8 cellular contexts compared by ENCODE assay signal in the genomic region with DNA sequence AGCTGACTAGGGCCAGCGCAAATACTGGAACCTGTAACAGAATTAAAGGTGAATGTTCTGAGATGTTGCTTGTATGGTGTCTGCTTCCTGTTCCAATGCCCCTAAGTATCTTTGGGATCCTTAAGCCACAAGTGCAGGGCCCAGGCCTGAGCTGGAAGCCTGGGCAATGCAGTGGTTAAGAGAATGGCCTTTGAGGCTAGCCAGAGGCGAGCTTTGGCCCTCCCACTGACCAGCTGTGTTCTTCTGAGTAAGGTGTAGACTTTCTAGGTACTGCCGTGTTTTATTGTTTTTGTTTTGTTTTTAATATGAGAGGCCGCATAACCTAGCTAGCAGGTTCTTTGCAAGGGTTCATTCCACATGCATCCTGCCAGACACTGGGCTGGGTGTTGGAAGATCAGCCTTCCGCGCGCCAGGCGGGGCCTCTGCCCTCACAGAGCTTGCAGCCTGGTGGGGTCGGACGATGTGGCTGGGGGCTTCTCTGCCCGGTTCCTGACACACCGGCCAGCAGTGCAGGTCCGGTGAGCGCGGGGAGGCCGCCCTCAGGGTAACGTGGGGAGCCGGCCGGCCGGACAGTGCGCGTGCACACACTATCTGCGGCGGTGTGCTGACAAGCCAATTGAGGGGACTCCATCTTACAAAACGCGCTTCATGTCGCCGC. TPM values are rescaled to one million over a fixed set of nuclear protein-coding genes. Genes with fewer than 3 reads are reported as not detected.
DNase-seq lines count a peak whose midpoint lies in the region; ATAC-seq and TF ChIP-seq lines count a peak whose summit lies in the region.

No MANE protein-coding gene starts in this region.

- H3K27ac ChIP-seq in layer of hippocampus (ENCODE audit: low read depth, low read length) (peak overlapping the region; percentile 96), testis (peak overlapping the region; percentile 82 to 88)

- WGBS in testis, 2 donors, result 16 to 18% methylated on average over 21 to 28 of the region's 28 CpGs

- peak overlapping the region; percentile 96 for H3K4me3 Mint-ChIP-seq in activated CD4-positive, alpha-beta T cell treated with anti-CD3 and anti-CD28 coated beads for 36 hours
- H3K4me3 Mint-ChIP-seq in activated naive CD8-positive, alpha-beta T cell treated with anti-CD3 and anti-CD28 coated beads, Interleukin-2, amount 10 ng/mL, durations not matched to agents 7 days and 5 days, result peak overlapping the region; percentile 97

- intact Hi-C loops in activated CD4-positive, alpha-beta T cell treated with anti-CD3 and anti-CD28 coated beads for 36 hours (cut with DNase I, micrococcal nuclease), result loop anchor here in 1 of 2 experiments (2.0 to 10.0 kb wide), 2 partner anchors 42 to 608 kb away; a partner anchor contains a TSS
- intact Hi-C loops in testis (cut with DNase I; ENCODE audit: low total_unique reads), result no loop called here

- H3K36me3 ChIP-seq in testis (ENCODE audit: low read depth, missing control alignments), result no peaks in the 10 kb centered on the region

- DNase-seq in activated CD4-positive, alpha-beta T cell treated with anti-CD3 and anti-CD28 coated beads for 36 hours, result no peak
- no peak for DNase-seq in activated CD4-positive, alpha-beta T cell treated with anti-CD3 and anti-CD28 coated beads, Interleukin-2, amount 50 U/mL, for 48 hours
- no peak for DNase-seq in activated naive CD8-positive, alpha-beta T cell treated with anti-CD3 and anti-CD28 coated beads, Interleukin-2, amount 10 ng/mL, durations not matched to agents 7 days and 5 days
- DNase-seq in testis, result no peak
- DNase-seq in HCEC 1CT, result no peak
- no peak for DNase-seq in stimulated activated CD8-positive, alpha-beta memory T cell treated with anti-CD3 and anti-CD28 coated beads, Interleukin-4, amount 100 ng/mL, for 48 hours
- DNase-seq in A172 (ENCODE audit: low spot score), result no peak

- H3K27me3 Mint-ChIP-seq in activated CD4-positive, alpha-beta T cell treated with anti-CD3 and anti-CD28 coated beads for 36 hours, result no peaks in the 10 kb centered on the region
- no peaks in the 10 kb centered on the region for H3K27me3 Mint-ChIP-seq in activated naive CD8-positive, alpha-beta T cell treated with anti-CD3 and anti-CD28 coated beads, Interleukin-2, amount 10 ng/mL, durations not matched to agents 7 days and 5 days

- TF ChIP-seq CTCF in testis (IDR thresholded peaks at IDR 0.05), result no peak

- CTCF ChIA-PET in activated CD4-positive, alpha-beta T cell treated with anti-CD3 and anti-CD28 coated beads for 36 hours (lab: Charles Lee), result interaction anchor here (0.6 to 4.9 kb wide), 3 partner anchors 11 to 372 kb away, joined by 3 to 29 read pairs (median 4); a partner anchor contains a TSS

- H3K27ac Mint-ChIP-seq in activated CD4-positive, alpha-beta T cell treated with anti-CD3 and anti-CD28 coated beads for 36 hours, result peak overlapping the region; percentile 96
- peak overlapping the region; percentile 98 for H3K27ac Mint-ChIP-seq in activated naive CD8-positive, alpha-beta T cell treated with anti-CD3 and anti-CD28 coated beads, Interleukin-2, amount 10 ng/mL, durations not matched to agents 7 days and 5 days

- no peaks in the 10 kb centered on the region for H3K9me3 ChIP-seq in testis

- peaks cover 51% of the 10 kb centered on the region for H3K36me3 Mint-ChIP-seq in activated CD4-positive, alpha-beta T cell treated with anti-CD3 and anti-CD28 coated beads for 36 hours (ENCODE audit: low read depth)
- peaks cover 15% of the 10 kb centered on the region for H3K36me3 Mint-ChIP-seq in activated naive CD8-positive, alpha-beta T cell treated with anti-CD3 and anti-CD28 coated beads, Interleukin-2, amount 10 ng/mL, durations not matched to agents 7 days and 5 days

- no peak for TF ChIP-seq POLR2A in testis (IDR thresholded peaks at IDR 0.05)

- peaks cover 31% of the 10 kb centered on the region for H3K4me1 ChIP-seq in testis

- H3K27me3 ChIP-seq in layer of hippocampus (ENCODE audit: control insufficient read depth, insufficient read depth, low read length) (no peaks in the 10 kb centered on the region), testis (no peaks in the 10 kb centered on the region)

- peaks cover 41% of the 10 kb centered on the region for H3K4me1 Mint-ChIP-seq in activated CD4-positive, alpha-beta T cell treated with anti-CD3 and anti-CD28 coated beads for 36 hours
- peaks cover 38% of the 10 kb centered on the region for H3K4me1 Mint-ChIP-seq in activated naive CD8-positive, alpha-beta T cell treated with anti-CD3 and anti-CD28 coated beads, Interleukin-2, amount 10 ng/mL, durations not matched to agents 7 days and 5 days

- ATAC-seq in activated CD4-positive, alpha-beta T cell treated with anti-CD3 and anti-CD28 coated beads for 36 hours, result no peak
- no peak for ATAC-seq in activated naive CD8-positive, alpha-beta T cell treated with anti-CD3 and anti-CD28 coated beads, Interleukin-2, amount 10 ng/mL, durations not matched to agents 7 days and 5 days (ENCODE audit: low read depth)

- no peaks in the 10 kb centered on the region for H3K9me3 Mint-ChIP-seq in activated CD4-positive, alpha-beta T cell treated with anti-CD3 and anti-CD28 coated beads for 36 hours (ENCODE audit: low read depth)
- no peaks in the 10 kb centered on the region for H3K9me3 Mint-ChIP-seq in activated naive CD8-positive, alpha-beta T cell treated with anti-CD3 and anti-CD28 coated beads, Interleukin-2, amount 10 ng/mL, durations not matched to agents 7 days and 5 days

- H3K4me3 ChIP-seq in testis, result peak overlapping the region; percentile 91 to 94

- POLR2A ChIA-PET in activated CD4-positive, alpha-beta T cell treated with anti-CD3 and anti-CD28 coated beads for 36 hours (lab: Charles Lee), result interaction anchor here (0.5 to 2.3 kb wide), 2 partner anchors 12 to 34 kb away, joined by 5 to 8 read pairs; a partner anchor contains a TSS
- POLR2A ChIA-PET in activated naive CD8-positive, alpha-beta T cell treated with anti-CD3 and anti-CD28 coated beads, Interleukin-2, amount 10 ng/mL, durations not matched to agents 7 days and 5 days (lab: Charles Lee), result interaction anchor here (1.2 to 6.2 kb wide), 8 partner anchors 11 to 144 kb away, joined by 3 to 56 read pairs (median 8); a partner anchor contains a TSS

RNA-seq across cellular contexts. Expression of a gene that starts 0.6 kb away (rescaled TPM):
- 10 to 100 TPM; 38.7 to 40.7 TPM for total RNA-seq in activated CD4-positive, alpha-beta T cell treated with anti-CD3 and anti-CD28 coated beads for 36 hours
- total RNA-seq in activated naive CD8-positive, alpha-beta T cell treated with anti-CD3 and anti-CD28 coated beads, Interleukin-2, amount 10 ng/mL, durations not matched to agents 7 days and 5 days, result 10 to 100 TPM; 62.9 to 64.9 TPM
- total RNA-seq in testis, result 10 to 100 TPM; 27.6 to 38.6 TPM
- 26.7 TPM for polyA plus RNA-seq in testis (ENCODE audit: insufficient read depth, low read depth, low replicate concordance)
- total RNA-seq in A172 (2014; rRNA removed; shearing (Covaris generic)), result 47.1 and 52.9 TPM in 2 replicates

RNA-seq across cellular contexts. Expression of a gene that starts 4.4 kb away (rescaled TPM):
- 100 to 1,000 TPM in 1 of 2 experiments, 10 to 100 TPM in 1; 83.3 to 105 TPM for total RNA-seq in activated CD4-positive, alpha-beta T cell treated with anti-CD3 and anti-CD28 coated beads for 36 hours
- total RNA-seq in activated naive CD8-positive, alpha-beta T cell treated with anti-CD3 and anti-CD28 coated beads, Interleukin-2, amount 10 ng/mL, durations not matched to agents 7 days and 5 days, result 10 to 100 TPM; 83.3 to 98.1 TPM
- 10 to 100 TPM; 52.8 to 68.5 TPM for total RNA-seq in testis
- 103 TPM for polyA plus RNA-seq in testis (ENCODE audit: insufficient read depth, low read depth, low replicate concordance)
- 53.9 and 63.6 TPM in 2 replicates for total RNA-seq in A172 (2014; rRNA removed; shearing (Covaris generic))

RNA-seq across cellular contexts. Expression of a gene that starts 11.2 kb away (rescaled TPM):
- total RNA-seq in activated CD4-positive, alpha-beta T cell treated with anti-CD3 and anti-CD28 coated beads for 36 hours, result 10 to 100 TPM; 27.0 to 28.9 TPM
- total RNA-seq in activated naive CD8-positive, alpha-beta T cell treated with anti-CD3 and anti-CD28 coated beads, Interleukin-2, amount 10 ng/mL, durations not matched to agents 7 days and 5 days, result 10 to 100 TPM; 15.9 to 16.9 TPM
- total RNA-seq in testis, result 10 to 100 TPM; 17.2 to 27.2 TPM
- polyA plus RNA-seq in testis (ENCODE audit: insufficient read depth, low read depth, low replicate concordance), result 45.3 TPM
- 21.4 and 29.9 TPM in 2 replicates for total RNA-seq in A172 (2014; rRNA removed; shearing (Covaris generic))

RNA-seq across cellular contexts. Expression of a gene that starts 13.6 kb away (rescaled TPM):
- under 1 TPM; 0.35 to 0.41 TPM for total RNA-seq in activated CD4-positive, alpha-beta T cell treated with anti-CD3 and anti-CD28 coated beads for 36 hours
- 1 to 10 TPM; 1.2 TPM for total RNA-seq in activated naive CD8-positive, alpha-beta T cell treated with anti-CD3 and anti-CD28 coated beads, Interleukin-2, amount 10 ng/mL, durations not matched to agents 7 days and 5 days
- 10 to 100 TPM; 13.8 to 14.4 TPM for total RNA-seq in testis
- polyA plus RNA-seq in testis (ENCODE audit: insufficient read depth, low read depth, low replicate concordance), result 7.1 TPM
- 1.3 and 1.6 TPM in 2 replicates for total RNA-seq in A172 (2014; rRNA removed; shearing (Covaris generic))

RNA-seq across cellular contexts. Expression of a gene that starts 30.3 kb away (rescaled TPM):
- 10 to 100 TPM in 1 of 2 experiments, 1 to 10 TPM in 1; 9.7 to 12.5 TPM for total RNA-seq in activated CD4-positive, alpha-beta T cell treated with anti-CD3 and anti-CD28 coated beads for 36 hours
- total RNA-seq in activated naive CD8-positive, alpha-beta T cell treated with anti-CD3 and anti-CD28 coated beads, Interleukin-2, amount 10 ng/mL, durations not matched to agents 7 days and 5 days, result 10 to 100 TPM; 22.9 to 23.9 TPM
- total RNA-seq in testis, result 10 to 100 TPM; 37.6 to 40.6 TPM
- 18.9 TPM for polyA plus RNA-seq in testis (ENCODE audit: insufficient read depth, low read depth, low replicate concordance)
- 79.2 and 80.1 TPM in 2 replicates for total RNA-seq in A172 (2014; rRNA removed; shearing (Covaris generic))
